8 cellular contexts compared by ENCODE assay signal in genomic region chr17:4908711-4909496, GRCh38. TPM values are rescaled to one million over a fixed set of nuclear protein-coding genes. Genes with fewer than 3 reads are reported as not detected.
DNase-seq lines count a peak whose midpoint lies in the region; ATAC-seq and TF ChIP-seq lines count a peak whose summit lies in the region.

No MANE protein-coding gene starts in this region.

- DNase-seq in GM13977 (ENCODE audit: low spot score) (peak; percentile 83), NCI-H128 (lab: John Stamatoyannopoulos, UW; ENCODE audit: unreplicated experiment) (peak; percentile 5), SW480 (ENCODE audit: low spot score) (peak; percentile 92), adrenal gland (peak; percentile 84 to 96 (median 91)), left cardiac atrium (peak; percentile 93), progenitor cell of endocrine pancreas (ENCODE audit: low spot score, unreplicated experiment) (peak; percentile 73), vagina (ENCODE audit: extremely low spot score in 2 of 2) (no peak)

- H3K27ac ChIP-seq in 22Rv1 (peak overlapping the region; percentile 46), adrenal gland (peak overlapping the region in 2 of 5 donors; percentile 49 to 71), vagina (peak overlapping the region; percentile 69)

- intact Hi-C loops in adrenal gland (cut with DNase I) (loop anchor here in 1 of 2 donors (10.0 kb wide), 1 partner anchor 76 kb away; the partner anchor contains the start of gene CAMTA2), left cardiac atrium (cut with DNase I) (loop anchor here (1.0 to 10.0 kb wide), 3 partner anchors 76 to 153 kb away; partner anchors contain the start of gene CAMTA2 (in 2 of the 2)), vagina (cut with DNase I) (loop anchor here (5.0 to 10.0 kb wide), 2 partner anchors 73 to 156 kb away; no protein-coding TSS in a partner anchor)

- peaks cover 10% of the 10 kb centered on the region for H3K27me3 Mint-ChIP-seq in progenitor cell of endocrine pancreas

- no peak overlapping the region for H3K4me3 ChIP-seq in adrenal gland
- H3K4me3 ChIP-seq in vagina: no peak overlapping the region

- H3K9me3 Mint-ChIP-seq in progenitor cell of endocrine pancreas (ENCODE audit: low read depth): no peaks in the 10 kb centered on the region

- peaks cover 5% of the 10 kb centered on the region for H3K4me1 Mint-ChIP-seq in progenitor cell of endocrine pancreas (ENCODE audit: low read depth)

- in situ Hi-C loops in GM13977 (cut with MboI; ENCODE audit: low pct_unique_long_range_greater_than_20kb, low sequenced_read_pairs, unreplicated experiment): no loop called here

- no peaks in the 10 kb centered on the region for H3K36me3 Mint-ChIP-seq in progenitor cell of endocrine pancreas (ENCODE audit: insufficient read depth)

- no peaks in the 10 kb centered on the region for H3K36me3 ChIP-seq in adrenal gland (replicated peaks in 1 of 2)
- H3K36me3 ChIP-seq in vagina: no peaks in the 10 kb centered on the region

- TF ChIP-seq CTCF in 22Rv1 (IDR thresholded peaks at IDR 0.05) (peak; percentile 85), GM13977 (IDR thresholded peaks at IDR 0.05; ENCODE audit: extremely low read depth, insufficient read depth, missing control alignments) (peak; percentile 86), adrenal gland (IDR thresholded peaks at IDR 0.05) (peak; percentile 78 to 96 (median 91)), progenitor cell of endocrine pancreas (IDR thresholded peaks at IDR 0.05; ENCODE audit: unreplicated experiment) (peak; percentile 78), vagina (IDR thresholded peaks at IDR 0.05) (peak; percentile 24 to 71 (median 36))

- no peak overlapping the region for H3K4me3 Mint-ChIP-seq in progenitor cell of endocrine pancreas (ENCODE audit: low read depth)

- H3K4me1 ChIP-seq in adrenal gland (replicated peaks in 1 of 2): peaks cover 0 to 3% of the 10 kb centered on the region in 2 donors
- H3K4me1 ChIP-seq in vagina: peaks cover 18% of the 10 kb centered on the region

- peak; percentile 96 to 98 for ATAC-seq in left cardiac atrium

- TF ChIP-seq POLR2A in adrenal gland (IDR thresholded peaks at IDR 0.05) (no peak), vagina (IDR thresholded peaks at IDR 0.05) (no peak)

- no peaks in the 10 kb centered on the region for H3K9me3 ChIP-seq in adrenal gland (replicated peaks in 1 of 3)
- H3K9me3 ChIP-seq in vagina: no peaks in the 10 kb centered on the region

- H3K27me3 ChIP-seq in adrenal gland: no peaks in the 10 kb centered on the region
- H3K27me3 ChIP-seq in vagina: no peaks in the 10 kb centered on the region

- H3K27ac Mint-ChIP-seq in progenitor cell of endocrine pancreas: no peak overlapping the region

- 21 to 29% (median 24%) methylated on average over 12 to 20 of the region's 20 CpGs for WGBS in adrenal gland, 4 donors

RNA-seq across cellular contexts. Expression of gene CHRNE, which starts 6.0 kb away (rescaled TPM):
- total RNA-seq in adrenal gland (1 to 10 TPM in 1 of 8 donors, under 1 TPM in 5, not detected in 2; 0.30 to 2.4 (median 0.48) TPM), left cardiac atrium (100 to 1,000 TPM in 1 of 2 donors, 10 to 100 TPM in 1; 36.8 to 118 TPM), progenitor cell of endocrine pancreas (0.31 and 0.36 TPM in 2 replicates), vagina (0.98 TPM)
- under 1 TPM; 0.33 to 0.91 (median 0.56) TPM for polyA plus RNA-seq in adrenal gland

RNA-seq across cellular contexts. Expression of gene C17orf107, which starts 9.6 kb away (rescaled TPM):
- total RNA-seq in adrenal gland: 1 to 10 TPM in 4 of 8 donors, under 1 TPM in 4; 0.71 to 3.4 (median 1.2) TPM
- polyA plus RNA-seq in adrenal gland: 1 to 10 TPM in 1 of 3 donors, under 1 TPM in 2; 0.42 to 1.1 (median 0.47) TPM
- 1 to 10 TPM; 1.3 to 2.3 TPM for total RNA-seq in left cardiac atrium
- total RNA-seq in progenitor cell of endocrine pancreas: 3.6 and 3.7 TPM in 2 replicates
- total RNA-seq in vagina: 1.7 TPM

RNA-seq across cellular contexts. Expression of gene GP1BA, which starts 23.2 kb away (rescaled TPM):
- total RNA-seq in adrenal gland: under 1 TPM in 1 of 8 donors, not detected in 7; 0.08 TPM
- not detected for polyA plus RNA-seq in adrenal gland
- total RNA-seq in left cardiac atrium: under 1 TPM; 0.13 to 0.15 TPM
- not detected in 2 replicates for total RNA-seq in progenitor cell of endocrine pancreas
- not detected for total RNA-seq in vagina

RNA-seq across cellular contexts. Expression of gene SLC25A11, which starts 30.9 kb away (rescaled TPM):
- total RNA-seq in adrenal gland: 10 to 100 TPM; 65.3 to 77.7 (median 68.5) TPM
- polyA plus RNA-seq in adrenal gland: 10 to 100 TPM; 37.8 to 57.1 (median 40.3) TPM
- total RNA-seq in left cardiac atrium: 100 to 1,000 TPM; 166 to 175 TPM
- total RNA-seq in progenitor cell of endocrine pancreas: 46.8 and 47.4 TPM in 2 replicates
- 45.7 TPM for total RNA-seq in vagina

RNA-seq across cellular contexts. Expression of gene RNF167, which starts 31.2 kb away (rescaled TPM):
- total RNA-seq in adrenal gland (100 to 1,000 TPM in 4 of 8 donors, 10 to 100 TPM in 4; 46.7 to 130 (median 94.5) TPM), left cardiac atrium (10 to 100 TPM; 76.2 to 95.6 TPM), progenitor cell of endocrine pancreas (97.4 and 106 TPM in 2 replicates), vagina (54.3 TPM)
- polyA plus RNA-seq in adrenal gland: 100 to 1,000 TPM; 134 to 252 (median 240) TPM

Comparison
In these comparisons a context has a peak if more than half of its experiments do, and no peak if none do; other contexts are left out.
1. CTCF ChIP-seq: peak in every context shown above with its lines; median percentile 91 in adrenal gland; 86 in GM13977; 85 in 22Rv1; 78 in progenitor cell of endocrine pancreas; 36 in vagina.
2. DNase-seq: peak in GM13977 (single experiment), NCI-H128 (single experiment), SW480 (single experiment), adrenal gland (7 of 7), left cardiac atrium (single experiment) and progenitor cell of endocrine pancreas (single experiment); none in vagina (0 of 2).
3. RNA of gene CHRNE, which starts 6.0 kb away (total RNA-seq): 36.8 to 118 TPM in left cardiac atrium; 0.98 TPM in vagina (single experiment), 0.30 to 2.4 TPM in adrenal gland and 0.31 to 0.36 TPM in progenitor cell of endocrine pancreas; every median in the first group is over 10 times any median in the second.